In the genomic region with DNA sequence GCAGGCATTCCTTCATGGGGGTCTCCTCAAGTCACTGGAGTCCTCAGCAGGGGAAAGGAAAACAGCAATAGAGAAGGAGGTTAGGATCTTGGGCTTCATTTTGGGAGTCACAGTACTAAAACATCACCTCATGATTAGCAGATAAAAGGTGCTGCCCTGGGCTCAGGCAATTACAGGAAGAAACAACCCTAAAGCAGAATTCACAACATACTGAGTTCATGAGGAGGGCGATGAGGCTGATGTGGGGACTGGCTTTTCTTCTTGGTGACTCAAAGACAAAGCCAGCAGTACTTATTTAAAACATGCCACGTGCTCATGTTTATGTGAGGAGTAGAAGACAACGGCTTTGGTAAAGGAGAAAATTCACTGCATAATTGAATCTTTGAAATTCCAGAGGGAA, we compare ENCODE assay signal across 12 cellular contexts.
"Had no signal": no experiment of that assay in that cellular context is flagged by ENCODE, and none has a peak within 500 bp of the region (broad histone marks: within the 10 kb centered on the region; RNA-seq: fewer than 3 reads in every experiment).

No MANE protein-coding gene starts in this region.

- H3K27ac Mint-ChIP-seq: mesothelial cell of epicardium; progenitor cell of endocrine pancreas; stimulated activated naive B cell treated with anti-CD40 and anti-IgM and Interleukin-4, amounts not matched to agents 10 μg/mL and 1 μg/mL and 100 μg/mL, for 72 hours had no signal

- DNase-seq: activated effector memory CD4-positive, alpha-beta T cell treated with anti-CD3 and anti-CD28 coated beads, Interleukin-2, amount 50 U/mL, for 16 hours; dermis blood vessel endothelial cell; left colon; lower lobe of right lung; right lobe of liver; stimulated activated naive B cell treated with anti-CD40 and anti-IgM and Interleukin-4, amounts not matched to agents 10 μg/mL and 1 μg/mL and 100 μg/mL, for 72 hours; T-helper 1 cell; T1000; transverse colon had no signal

- H3K4me3 Mint-ChIP-seq: mesothelial cell of epicardium; stimulated activated naive B cell treated with anti-CD40 and anti-IgM and Interleukin-4, amounts not matched to agents 10 μg/mL and 1 μg/mL and 100 μg/mL, for 72 hours had no signal

- H3K27me3 Mint-ChIP-seq: progenitor cell of endocrine pancreas; stimulated activated naive B cell treated with anti-CD40 and anti-IgM and Interleukin-4, amounts not matched to agents 10 μg/mL and 1 μg/mL and 100 μg/mL, for 72 hours had no signal

- H3K4me3 ChIP-seq: lower lobe of right lung, right lobe of liver, smooth muscle cell, transverse colon had no signal

- H3K36me3 Mint-ChIP-seq: mesothelial cell of epicardium had no signal

- H3K27me3 ChIP-seq: right lobe of liver, transverse colon had no signal

- H3K36me3 ChIP-seq: lower lobe of right lung, right lobe of liver, transverse colon had no signal

- H3K4me1 ChIP-seq: lower lobe of right lung, right lobe of liver, transverse colon had no signal

- H3K27ac ChIP-seq: lower lobe of right lung, right lobe of liver, transverse colon had no signal

- H3K9me3 ChIP-seq: lower lobe of right lung, right lobe of liver, transverse colon had no signal
